ENCODE assay signal across 31 cellular contexts in genomic region chr22:20928573-20928967, GRCh38. TPM values are rescaled to one million over a fixed set of nuclear protein-coding genes. Genes with fewer than 3 reads are reported as not detected.
"Had no signal": no experiment of that assay in that cellular context is flagged by ENCODE, and none has a peak within 500 bp of the region (broad histone marks: within the 10 kb centered on the region; RNA-seq: fewer than 3 reads in every experiment).

No MANE protein-coding gene starts in this region.

- H3K4me3 Mint-ChIP-seq: activated CD4-positive, alpha-beta memory T cell treated with anti-CD3 and anti-CD28 coated beads, Interleukin-2, amount 10 ng/mL, durations not matched to agents 7 days and 5 days; activated CD8-positive, alpha-beta memory T cell treated with anti-CD3 and anti-CD28 coated beads, Interleukin-2, amount 10 ng/mL, durations not matched to agents 7 days and 5 days; activated naive CD4-positive, alpha-beta T cell treated with anti-CD3 and anti-CD28 coated beads, Interleukin-2, amount 10 ng/mL, durations not matched to agents 7 days and 5 days; activated naive CD8-positive, alpha-beta T cell treated with anti-CD3 and anti-CD28 coated beads, Interleukin-2, amount 10 ng/mL, durations not matched to agents 7 days and 5 days; central memory CD8-positive, alpha-beta T cell; T-cell had no signal

- H3K27me3 ChIP-seq: ascending aorta, cardiac muscle cell, Peyer's patch, SJSA1 had no signal

- H3K36me3 ChIP-seq: ascending aorta, cardiac muscle cell had no signal

- H3K4me2 ChIP-seq: SK-N-SH had no signal

- H3K9me3 Mint-ChIP-seq: activated CD4-positive, alpha-beta memory T cell treated with anti-CD3 and anti-CD28 coated beads, Interleukin-2, amount 10 ng/mL, durations not matched to agents 7 days and 5 days; activated naive CD4-positive, alpha-beta T cell treated with anti-CD3 and anti-CD28 coated beads, Interleukin-2, amount 10 ng/mL, durations not matched to agents 7 days and 5 days; activated naive CD8-positive, alpha-beta T cell treated with anti-CD3 and anti-CD28 coated beads, Interleukin-2, amount 10 ng/mL, durations not matched to agents 7 days and 5 days; central memory CD8-positive, alpha-beta T cell; T-cell had no signal

- H3K9me2 ChIP-seq: SK-N-SH had no signal

- H3K4me1 ChIP-seq: SJSA1 had no signal

- H3K9me3 ChIP-seq: ascending aorta, Peyer's patch, SJSA1, SK-N-SH had no signal

- ATAC-seq: activated CD8-positive, alpha-beta memory T cell treated with anti-CD3 and anti-CD28 coated beads, Interleukin-2, amount 10 ng/mL, durations not matched to agents 7 days and 5 days; PC-3; T-cell had no signal

- DNase-seq: activated CD4-positive, alpha-beta memory T cell treated with anti-CD3 and anti-CD28 coated beads, Interleukin-2, amount 10 ng/mL, durations not matched to agents 7 days and 5 days; activated CD4-positive, alpha-beta T cell treated with anti-CD3 and anti-CD28 coated beads for 1 hour; activated CD4-positive, alpha-beta T cell treated with anti-CD3 and anti-CD28 coated beads for 48 hours; activated CD4-positive, CD25-positive, alpha-beta regulatory T cell; activated CD8-positive, alpha-beta memory T cell treated with anti-CD3 and anti-CD28 coated beads for 24 hours; activated CD8-positive, alpha-beta memory T cell treated with anti-CD3 and anti-CD28 coated beads, Interleukin-2, amount 10 ng/mL, durations not matched to agents 7 days and 5 days; activated CD8-positive, alpha-beta memory T cell treated with anti-CD3 and anti-CD28 coated beads, Interleukin-2, amount 50 U/mL, for 48 hours; activated effector memory CD4-positive, alpha-beta T cell treated with Interleukin-2 at 50 U/mL for 16 hours; activated naive CD4-positive, alpha-beta T cell treated with anti-CD3 and anti-CD28 coated beads, Interleukin-2, amount 10 ng/mL, durations not matched to agents 7 days and 5 days; activated naive CD8-positive, alpha-beta T cell treated with anti-CD3 and anti-CD28 coated beads, Interleukin-2, amount 10 ng/mL, durations not matched to agents 7 days and 5 days; activated T-cell treated with anti-CD3 and anti-CD28 coated beads, Interleukin-2, amount 50 U/mL, for 48 hours; amygdala; NCI-H1105; NCI-H1417 treated with DMSO at 0.1 percent for 48 hours; NCI-H187 treated with DMSO at 0.1 percent for 48 hours; NCI-H2081; NCI-H345; NCI-H524 treated with DMSO at 0.1 percent for 48 hours; NK-92 treated with Interleukin-12 subunit alpha and Interleukin-12 subunit beta, amount 100 ng/mL, for 24 hours; PC-3; RPMI8226; SHP77 treated with DMSO at 0.1 percent for 48 hours; SK-N-SH; T-cell; T-helper 2 cell; T-helper 9 cell had no signal

- H3K27ac Mint-ChIP-seq: activated CD4-positive, alpha-beta memory T cell treated with anti-CD3 and anti-CD28 coated beads, Interleukin-2, amount 10 ng/mL, durations not matched to agents 7 days and 5 days; activated CD8-positive, alpha-beta memory T cell treated with anti-CD3 and anti-CD28 coated beads, Interleukin-2, amount 10 ng/mL, durations not matched to agents 7 days and 5 days; activated naive CD4-positive, alpha-beta T cell treated with anti-CD3 and anti-CD28 coated beads, Interleukin-2, amount 10 ng/mL, durations not matched to agents 7 days and 5 days; activated naive CD8-positive, alpha-beta T cell treated with anti-CD3 and anti-CD28 coated beads, Interleukin-2, amount 10 ng/mL, durations not matched to agents 7 days and 5 days; T-cell had no signal

- H3K4me3 ChIP-seq: ascending aorta, cardiac muscle cell, Peyer's patch, SJSA1 had no signal

- H3K27me3 Mint-ChIP-seq: activated CD4-positive, alpha-beta memory T cell treated with anti-CD3 and anti-CD28 coated beads, Interleukin-2, amount 10 ng/mL, durations not matched to agents 7 days and 5 days; activated CD8-positive, alpha-beta memory T cell treated with anti-CD3 and anti-CD28 coated beads, Interleukin-2, amount 10 ng/mL, durations not matched to agents 7 days and 5 days; activated naive CD4-positive, alpha-beta T cell treated with anti-CD3 and anti-CD28 coated beads, Interleukin-2, amount 10 ng/mL, durations not matched to agents 7 days and 5 days; activated naive CD8-positive, alpha-beta T cell treated with anti-CD3 and anti-CD28 coated beads, Interleukin-2, amount 10 ng/mL, durations not matched to agents 7 days and 5 days; central memory CD8-positive, alpha-beta T cell; T-cell had no signal

- H3K9ac ChIP-seq: SK-N-SH had no signal

RNA-seq across cellular contexts. Expression of gene AIFM3, which starts 38.5 kb away (rescaled TPM):
- total RNA-seq: ascending aorta, SJSA1 had no signal
